27 cellular contexts compared by ENCODE assay signal in genomic region chr6:35236223-35236622, GRCh38. TPM values are rescaled to one million over a fixed set of nuclear protein-coding genes. Genes with fewer than 3 reads are reported as not detected.
"Had no signal": no experiment of that assay in that cellular context is flagged by ENCODE, and none has a peak within 500 bp of the region (broad histone marks: within the 10 kb centered on the region; RNA-seq: fewer than 3 reads in every experiment).

No MANE protein-coding gene starts in this region.

- H3K9me3 Mint-ChIP-seq: activated CD4-positive, alpha-beta memory T cell treated with anti-CD3 and anti-CD28 coated beads for 36 hours; activated CD4-positive, alpha-beta T cell treated with anti-CD3 and anti-CD28 coated beads, Interleukin-2, amount 10 ng/mL, durations not matched to agents 24 days and 14 days; activated naive CD4-positive, alpha-beta T cell treated with anti-CD3 and anti-CD28 coated beads, Interleukin-2, amount 10 ng/mL, durations not matched to agents 7 days and 5 days; activated naive CD4-positive, alpha-beta T cell treated with anti-CD3 and anti-CD28 coated beads, Interleukin-2, amount 50 U/mL, for 72 hours; activated naive CD8-positive, alpha-beta T cell treated with anti-CD3 and anti-CD28 coated beads, Interleukin-2, amount 10 ng/mL, durations not matched to agents 7 days and 5 days; activated T-cell treated with anti-CD3 and anti-CD28 coated beads, Interleukin-2, amount 50 U/mL, for 72 hours; T-helper 2 cell treated with Interferon-gamma antibody and Interleukin-4, amounts not matched to agents 5 μg/mL and 100 μg/mL, for 36 hours had no signal

- H3K4me1 Mint-ChIP-seq: activated CD4-positive, alpha-beta T cell treated with anti-CD3 and anti-CD28 coated beads for 36 hours; activated naive CD4-positive, alpha-beta T cell treated with anti-CD3 and anti-CD28 coated beads, Interleukin-2, amount 10 ng/mL, durations not matched to agents 7 days and 5 days had no signal

- H3K27me3 Mint-ChIP-seq: activated CD4-positive, alpha-beta memory T cell treated with anti-CD3 and anti-CD28 coated beads for 36 hours; activated CD4-positive, alpha-beta T cell treated with anti-CD3 and anti-CD28 coated beads for 36 hours; activated CD4-positive, alpha-beta T cell treated with anti-CD3 and anti-CD28 coated beads, Interleukin-2, amount 10 ng/mL, durations not matched to agents 24 days and 14 days; activated CD8-positive, alpha-beta memory T cell treated with anti-CD3 and anti-CD28 coated beads, Interleukin-2, amount 10 ng/mL, durations not matched to agents 7 days and 5 days; activated naive CD8-positive, alpha-beta T cell treated with anti-CD3 and anti-CD28 coated beads, Interleukin-2, amount 10 ng/mL, durations not matched to agents 7 days and 5 days; T-helper 17 cell had no signal

- H3K27ac Mint-ChIP-seq: activated CD4-positive, alpha-beta memory T cell treated with anti-CD3 and anti-CD28 coated beads for 36 hours; activated CD4-positive, alpha-beta T cell treated with anti-CD3 and anti-CD28 coated beads for 36 hours; activated CD4-positive, alpha-beta T cell treated with anti-CD3 and anti-CD28 coated beads, Interleukin-2, amount 10 ng/mL, durations not matched to agents 24 days and 14 days; activated CD8-positive, alpha-beta memory T cell treated with anti-CD3 and anti-CD28 coated beads, Interleukin-2, amount 10 ng/mL, durations not matched to agents 7 days and 5 days; activated CD8-positive, alpha-beta T cell treated with anti-CD3 and anti-CD28 coated beads, Interleukin-2, amount 10 ng/mL, durations not matched to agents 7 days and 5 days; activated naive CD4-positive, alpha-beta T cell treated with anti-CD3 and anti-CD28 coated beads, Interleukin-2, amount 10 ng/mL, durations not matched to agents 7 days and 5 days; activated naive CD4-positive, alpha-beta T cell treated with anti-CD3 and anti-CD28 coated beads, Interleukin-2, amount 50 U/mL, for 72 hours; activated naive CD8-positive, alpha-beta T cell treated with anti-CD3 and anti-CD28 coated beads, Interleukin-2, amount 10 ng/mL, durations not matched to agents 7 days and 5 days; activated T-cell treated with anti-CD3 and anti-CD28 coated beads, Interleukin-2, amount 50 U/mL, for 72 hours; T-helper 17 cell; T-helper 2 cell treated with Interferon-gamma antibody and Interleukin-4, amounts not matched to agents 5 μg/mL and 100 μg/mL, for 36 hours had no signal

- H3K4me3 Mint-ChIP-seq: activated CD4-positive, alpha-beta memory T cell treated with anti-CD3 and anti-CD28 coated beads for 36 hours; activated CD4-positive, alpha-beta T cell treated with anti-CD3 and anti-CD28 coated beads for 36 hours; activated CD4-positive, alpha-beta T cell treated with anti-CD3 and anti-CD28 coated beads, Interleukin-2, amount 10 ng/mL, durations not matched to agents 24 days and 14 days; activated CD8-positive, alpha-beta memory T cell treated with anti-CD3 and anti-CD28 coated beads, Interleukin-2, amount 10 ng/mL, durations not matched to agents 7 days and 5 days; activated CD8-positive, alpha-beta T cell treated with anti-CD3 and anti-CD28 coated beads, Interleukin-2, amount 10 ng/mL, durations not matched to agents 7 days and 5 days; activated naive CD4-positive, alpha-beta T cell treated with anti-CD3 and anti-CD28 coated beads, Interleukin-2, amount 10 ng/mL, durations not matched to agents 7 days and 5 days; activated naive CD8-positive, alpha-beta T cell treated with anti-CD3 and anti-CD28 coated beads, Interleukin-2, amount 10 ng/mL, durations not matched to agents 7 days and 5 days; activated T-cell treated with anti-CD3 and anti-CD28 coated beads, Interleukin-2, amount 50 U/mL, for 72 hours; T-helper 17 cell; T-helper 2 cell treated with Interferon-gamma antibody and Interleukin-4, amounts not matched to agents 5 μg/mL and 100 μg/mL, for 36 hours had no signal

- H3K9me3 ChIP-seq: body of pancreas, colonic mucosa, esophagus squamous epithelium had no signal

- DNase-seq: activated CD4-positive, alpha-beta memory T cell treated with anti-CD3 and anti-CD28 coated beads for 36 hours; activated CD4-positive, alpha-beta T cell treated with anti-CD3 and anti-CD28 coated beads for 36 hours; activated CD4-positive, alpha-beta T cell treated with anti-CD3 and anti-CD28 coated beads, Interleukin-2, amount 10 ng/mL, durations not matched to agents 24 days and 14 days; activated CD4-positive, CD25-positive, alpha-beta regulatory T cell; activated CD4-positive, CD25-positive, alpha-beta regulatory T cell treated with anti-CD3 and anti-CD28 coated beads, Interleukin-2, amount 50 U/mL, for 72 hours; activated CD8-positive, alpha-beta memory T cell treated with anti-CD3 and anti-CD28 coated beads, Interleukin-2, amount 10 ng/mL, durations not matched to agents 7 days and 5 days; activated CD8-positive, alpha-beta memory T cell treated with anti-CD3 and anti-CD28 coated beads, Interleukin-2, amount 50 U/mL, for 4 hours; activated CD8-positive, alpha-beta T cell treated with anti-CD3 and anti-CD28 coated beads, Interleukin-2, amount 10 ng/mL, durations not matched to agents 7 days and 5 days; activated naive CD4-positive, alpha-beta T cell treated with anti-CD3 and anti-CD28 coated beads, Interleukin-2, amount 10 ng/mL, durations not matched to agents 7 days and 5 days; activated naive CD8-positive, alpha-beta T cell treated with anti-CD3 and anti-CD28 coated beads, Interleukin-2, amount 10 ng/mL, durations not matched to agents 7 days and 5 days; activated T-cell treated with anti-CD3 and anti-CD28 coated beads, Interleukin-2, amount 50 U/mL, for 1 hour; activated T-cell treated with anti-CD3 and anti-CD28 coated beads, Interleukin-2, amount 50 U/mL, for 72 hours; body of pancreas; central memory CD4-positive, alpha-beta T cell; cerebellar nuclear complex; colonic mucosa; effector memory CD4-positive, alpha-beta T cell; esophagus squamous epithelium; foreskin melanocyte; heart right ventricle; T-helper 1 cell; T-helper 17 cell; T1000 had no signal

- ATAC-seq: activated CD4-positive, alpha-beta T cell treated with anti-CD3 and anti-CD28 coated beads for 36 hours; activated CD8-positive, alpha-beta memory T cell treated with anti-CD3 and anti-CD28 coated beads, Interleukin-2, amount 10 ng/mL, durations not matched to agents 7 days and 5 days; activated CD8-positive, alpha-beta T cell treated with anti-CD3 and anti-CD28 coated beads, Interleukin-2, amount 10 ng/mL, durations not matched to agents 7 days and 5 days; activated naive CD4-positive, alpha-beta T cell treated with anti-CD3 and anti-CD28 coated beads, Interleukin-2, amount 50 U/mL, for 72 hours; activated T-cell treated with anti-CD3 and anti-CD28 coated beads, Interleukin-2, amount 50 U/mL, for 72 hours; body of pancreas; gastroesophageal sphincter; heart right ventricle; T-helper 17 cell had no signal

- H3K27me3 ChIP-seq: body of pancreas, colonic mucosa, esophagus squamous epithelium, gastroesophageal sphincter, heart right ventricle had no signal

- H3K4me1 ChIP-seq: body of pancreas, colonic mucosa had no signal

- H3K4me3 ChIP-seq: body of pancreas, colonic mucosa, esophagus squamous epithelium, gastroesophageal sphincter, heart right ventricle had no signal

- H3K36me3 ChIP-seq: colonic mucosa, esophagus squamous epithelium had no signal

- H3K36me3 Mint-ChIP-seq: activated CD4-positive, alpha-beta memory T cell treated with anti-CD3 and anti-CD28 coated beads for 36 hours; activated CD8-positive, alpha-beta memory T cell treated with anti-CD3 and anti-CD28 coated beads, Interleukin-2, amount 10 ng/mL, durations not matched to agents 7 days and 5 days; activated naive CD4-positive, alpha-beta T cell treated with anti-CD3 and anti-CD28 coated beads, Interleukin-2, amount 10 ng/mL, durations not matched to agents 7 days and 5 days; activated naive CD8-positive, alpha-beta T cell treated with anti-CD3 and anti-CD28 coated beads, Interleukin-2, amount 10 ng/mL, durations not matched to agents 7 days and 5 days had no signal

- H3K27ac ChIP-seq: body of pancreas, colonic mucosa, epithelial cell of prostate, esophagus squamous epithelium, gastroesophageal sphincter had no signal

RNA-seq across cellular contexts. Expression of gene SCUBE3, which starts 22.5 kb away (rescaled TPM):
- total RNA-seq: activated CD4-positive, alpha-beta T cell treated with anti-CD3 and anti-CD28 coated beads for 36 hours; T-helper 17 cell had no signal
